Comparison of ENCODE assay signal across 8 cellular contexts in genomic region chr1:201808633-201808990, GRCh38.
"Had no signal": no experiment of that assay in that cellular context is flagged by ENCODE, and none has a peak within 500 bp of the region (broad histone marks: within the 10 kb centered on the region; RNA-seq: fewer than 3 reads in every experiment).

No MANE protein-coding gene starts in this region.

- ATAC-seq: HCT116, HepG2 had no signal

- H3K9ac ChIP-seq: GM23248 had no signal

- FAIRE-seq: HepG2 had no signal

- H3K4me3 ChIP-seq: GM23248, HAP-1 had no signal

- DNase-seq: GM23248, GOT3, H7, HFFc6 had no signal

- H3K27ac ChIP-seq: GM23248, HL-60 had no signal

- H2AFZ ChIP-seq: GM23248 had no signal

- H3K4me1 ChIP-seq: HAP-1 had no signal

- H3K9me3 ChIP-seq: HAP-1 had no signal
